ENCODE assay signal across 12 cellular contexts in the genomic region with DNA sequence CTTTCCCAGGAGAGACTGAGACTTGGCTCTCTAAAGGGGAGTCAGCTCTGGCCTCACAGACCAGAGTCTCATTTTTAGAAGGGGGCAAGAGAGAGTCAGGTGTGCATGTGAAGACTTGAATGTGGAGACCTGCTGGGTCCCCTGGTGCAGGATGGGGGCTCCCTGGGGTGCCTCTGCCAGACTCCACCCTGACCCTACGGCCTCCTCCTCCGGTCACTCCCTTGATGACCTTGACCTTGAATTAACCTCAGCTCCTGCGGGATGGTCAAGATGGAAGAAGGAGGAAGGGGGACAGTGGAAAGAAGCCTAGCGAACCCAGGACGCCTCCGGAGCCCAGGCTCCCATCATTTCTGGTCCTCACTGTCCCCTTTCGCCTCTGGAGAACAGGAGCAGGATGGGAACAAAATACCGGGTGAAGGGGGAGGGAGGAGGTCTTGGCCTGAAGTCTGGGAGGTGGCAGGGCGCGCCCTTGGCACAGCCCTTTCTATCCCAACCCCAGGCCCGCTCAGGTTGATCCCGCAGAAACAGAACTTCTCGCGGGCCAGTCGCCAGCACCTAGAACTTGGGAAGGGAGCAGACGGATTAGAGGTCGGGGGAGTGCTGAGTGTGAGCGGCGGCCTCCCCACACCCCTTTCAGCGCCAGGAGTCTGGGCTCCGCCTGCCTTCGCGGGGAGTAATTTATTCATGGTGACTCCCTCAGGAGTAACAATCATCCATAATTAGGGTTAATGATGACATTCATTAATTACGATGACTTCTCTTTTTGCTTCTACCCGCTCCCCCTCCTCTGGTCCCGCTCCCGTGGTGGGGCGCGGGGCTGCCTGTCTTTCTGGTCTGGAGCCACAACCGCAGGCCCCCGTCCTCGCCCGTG. TPM values are rescaled to one million over a fixed set of nuclear protein-coding genes. Genes with fewer than 3 reads are reported as not detected.
DNase-seq lines count a peak whose midpoint lies in the region; ATAC-seq and TF ChIP-seq lines count a peak whose summit lies in the region.
"Had no signal": no experiment of that assay in that cellular context is flagged by ENCODE, and none has a peak within 500 bp of the region (broad histone marks: within the 10 kb centered on the region; RNA-seq: fewer than 3 reads in every experiment).

No MANE protein-coding gene starts in this region.

- no peak overlapping the region for H3K27ac ChIP-seq in CD4-positive, alpha-beta memory T cell (ENCODE audit: low read depth, low read length)
- no peak overlapping the region for H3K27ac ChIP-seq in HEK293 (ENCODE audit: extremely low read depth, low read depth, low read length)
- H3K27ac ChIP-seq in endodermal cell (ENCODE audit: low read depth, low read length) = no peak overlapping the region
- H3K27ac ChIP-seq: brain microvascular endothelial cell, epithelial cell of prostate had no signal

- TF ChIP-seq CTCF in HEK293 (tag by site-specific recombination; IDR thresholded peaks at IDR 0.05) (no peak), endodermal cell (conservative IDR thresholded peaks at IDR 0.05) (no peak)

- peaks cover 6 to 17% (median 7%) of the 10 kb centered on the region in 4 donors for H3K4me1 Mint-ChIP-seq in CD4-positive, alpha-beta memory T cell
- peaks cover 1% of the 10 kb centered on the region for H3K4me1 Mint-ChIP-seq in endodermal cell

- no peaks in the 10 kb centered on the region for H3K9me3 ChIP-seq in CD4-positive, alpha-beta memory T cell (ENCODE audit: control insufficient read depth in 1 of 2, low read length in 2 of 2)
- H3K9me3 ChIP-seq in HEK293 (ENCODE audit: control insufficient read depth, insufficient read depth, low read depth, low read length) = no peaks in the 10 kb centered on the region
- H3K9me3 ChIP-seq in endodermal cell (ENCODE audit: control insufficient read depth, low read length) = no peaks in the 10 kb centered on the region
- no peaks in the 10 kb centered on the region for H3K9me3 ChIP-seq in neuron (ENCODE audit: low read length)

- CTCF ChIA-PET in CD4-positive, alpha-beta memory T cell (lab: Charles Lee; ENCODE audit: partially characterized antibody) = interaction anchor here (1.3 to 2.1 kb wide), 2 partner anchors 14 to 18 kb away, joined by 4 to 6 read pairs; no protein-coding TSS in a partner anchor
- CTCF ChIA-PET in HEK293 (lab: Yijun Ruan, JAX) = interaction anchor here (1.0 to 3.2 kb wide), 7 partner anchors 8 to 21 kb away, joined by 3 to 32 read pairs (median 8); no protein-coding TSS in a partner anchor

- no peak overlapping the region for H3K4me3 ChIP-seq in CD4-positive, alpha-beta memory T cell (ENCODE audit: low read length in 2 of 2)
- H3K4me3 ChIP-seq in HEK293 (ENCODE audit: low read depth, low read length) (no peak overlapping the region), endodermal cell (ENCODE audit: low read length) (no peak overlapping the region), neuron (ENCODE audit: low read length) (no peak overlapping the region)

- DNase-seq in CD4-positive, alpha-beta memory T cell = no peak
- peak; percentile 76 for DNase-seq in endodermal cell
- no peak for DNase-seq in GOT3 (lab: John Stamatoyannopoulos, UW)
- no peak for DNase-seq in stimulated activated CD4-positive, alpha-beta T cell treated with anti-CD3 and anti-CD28 coated beads, Interleukin-1b, Interleukin-23, amount 100 ng/mL, for 48 hours
- DNase-seq: brain microvascular endothelial cell, NCI-H510A treated with DMSO at 0.1 percent for 48 hours, SHP77 had no signal

- H3K9me3 Mint-ChIP-seq in CD4-positive, alpha-beta memory T cell = peaks cover 0 to 2% (median 0%) of the 10 kb centered on the region in 8 donors
- no peaks in the 10 kb centered on the region for H3K9me3 Mint-ChIP-seq in endodermal cell

- intact Hi-C loops in CD4-positive, alpha-beta memory T cell (cut with micrococcal nuclease) = no loop called here

- WGBS in endodermal cell (ENCODE audit: insufficient coverage in 1 of 2, insufficient read length in 1 of 2), 2 experiments = 27 to 56% methylated on average over 11 to 33 of the region's 33 CpGs

- H3K27me3 Mint-ChIP-seq in CD4-positive, alpha-beta memory T cell = peaks cover 19 to 30% of the 10 kb centered on the region in 2 donors
- H3K27me3 Mint-ChIP-seq in endodermal cell (ENCODE audit: insufficient read depth) = peaks cover 76% of the 10 kb centered on the region

- H3K4me1 ChIP-seq in CD4-positive, alpha-beta memory T cell (ENCODE audit: insufficient read depth, low read length) = peaks cover 16% of the 10 kb centered on the region
- H3K4me1 ChIP-seq in HEK293 (ENCODE audit: control insufficient read depth, insufficient read depth, low read length) (peaks cover 3% of the 10 kb centered on the region; the same call in 1 of the 2 replicates), endodermal cell (ENCODE audit: control insufficient read depth, insufficient read depth, low read length) (no peaks in the 10 kb centered on the region), neuron (ENCODE audit: insufficient read depth, low read length) (peaks cover 7% of the 10 kb centered on the region)

- H3K36me3 ChIP-seq in CD4-positive, alpha-beta memory T cell (ENCODE audit: insufficient read depth, low read length) = no peaks in the 10 kb centered on the region
- no peaks in the 10 kb centered on the region for H3K36me3 ChIP-seq in HEK293 (ENCODE audit: control insufficient read depth in 2 of 2, insufficient read depth in 1 of 2, low read length in 2 of 2)
- no peaks in the 10 kb centered on the region for H3K36me3 ChIP-seq in endodermal cell (ENCODE audit: control insufficient read depth, insufficient read depth, low read length)
- no peaks in the 10 kb centered on the region for H3K36me3 ChIP-seq in neuron (ENCODE audit: insufficient read depth, low read length)
- H3K36me3 ChIP-seq: brain microvascular endothelial cell had no signal

- H3K36me3 Mint-ChIP-seq in CD4-positive, alpha-beta memory T cell = no peaks in the 10 kb centered on the region
- no peaks in the 10 kb centered on the region for H3K36me3 Mint-ChIP-seq in endodermal cell (ENCODE audit: low read depth)

- H3K27me3 ChIP-seq in CD4-positive, alpha-beta memory T cell (ENCODE audit: insufficient read depth, low read length) = peaks cover 19% of the 10 kb centered on the region
- H3K27me3 ChIP-seq in endodermal cell (ENCODE audit: control insufficient read depth, insufficient read depth, low read length, poor library complexity, severe bottlenecking) = peaks cover 72% of the 10 kb centered on the region
- peaks cover 52% of the 10 kb centered on the region for H3K27me3 ChIP-seq in neuron (ENCODE audit: insufficient read depth, low read length)

- ATAC-seq in HG02870 (IDR thresholded peaks at IDR 0.05; ENCODE audit: unreplicated experiment) = no peak

- H3K4me3 Mint-ChIP-seq in CD4-positive, alpha-beta memory T cell = peak overlapping the region in 7 of 8 donors; percentile 17 to 77 (median 66)
- peak overlapping the region; percentile 51 for H3K4me3 Mint-ChIP-seq in endodermal cell

- POLR2A ChIA-PET in CD4-positive, alpha-beta memory T cell (lab: Charles Lee; ENCODE audit: partially characterized antibody) = no interaction called here
- POLR2A ChIA-PET in HEK293 (lab: Yijun Ruan, JAX) = no interaction called here

- peak overlapping the region; percentile 76 for H2AFZ ChIP-seq in neuron (ENCODE audit: low read depth, low read length)

- H3K9ac ChIP-seq in endodermal cell (ENCODE audit: extremely low read depth, low read length, poor library complexity, severe bottlenecking) = no peak overlapping the region

- peak overlapping the region in 1 of 7 donors; percentile 7 for H3K27ac Mint-ChIP-seq in CD4-positive, alpha-beta memory T cell
- H3K27ac Mint-ChIP-seq in endodermal cell = no peak overlapping the region

TF ChIP-seq in HEK293, 187 proteins besides CTCF, POLR2A, EP300 and RAD21 (continues in another document):
- TF ChIP-seq ZNF341 (tag by site-specific recombination; IDR thresholded peaks at IDR 0.05; ENCODE audit: low read depth) (0 out of 2 replicates have a peak, but pooled peaks have one; percentile 19), IKZF3 (tag by site-specific recombination; IDR thresholded peaks at IDR 0.05) (peak; percentile 54; the same call in 1 of the 2 replicates), ZNF311 (tag by site-specific recombination; IDR thresholded peaks at IDR 0.05; ENCODE audit: borderline replicate concordance) (no peak), ZNF19 (tag by site-specific recombination; IDR thresholded peaks at IDR 0.05; ENCODE audit: low read depth) (no peak), SP3 (tag by site-specific recombination; IDR thresholded peaks at IDR 0.05) (no peak), ZEB2 (tag by site-specific recombination; IDR thresholded peaks at IDR 0.05) (no peak), ZBTB20 (tag by site-specific recombination; IDR thresholded peaks at IDR 0.05) (no peak), WT1 (tag by site-specific recombination; IDR thresholded peaks at IDR 0.05) (peak; percentile 56; the same call in 1 of the 2 replicates), ZBTB17 (tag by site-specific recombination; IDR thresholded peaks at IDR 0.05) (no peak), SCRT1 (tag by site-specific recombination; IDR thresholded peaks at IDR 0.05; ENCODE audit: borderline replicate concordance) (no peak), ZNF239 (tag by site-specific recombination; IDR thresholded peaks at IDR 0.05) (no peak), PRDM1 (tag by site-specific recombination; IDR thresholded peaks at IDR 0.05) (no peak), ZNF2 (tag by site-specific recombination; IDR thresholded peaks at IDR 0.05) (no peak)
- TF ChIP-seq, protein P1, sequence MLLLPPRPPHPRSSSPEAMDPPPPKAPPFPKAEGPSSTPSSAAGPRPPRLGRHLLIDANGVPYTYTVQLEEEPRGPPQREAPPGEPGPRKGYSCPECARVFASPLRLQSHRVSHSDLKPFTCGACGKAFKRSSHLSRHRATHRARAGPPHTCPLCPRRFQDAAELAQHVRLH (tag by site-specific recombination; IDR thresholded peaks at IDR 0.05) = no peak

RNA-seq across cellular contexts. Expression of gene STAC2, which starts 1.6 kb away (rescaled TPM):
- not detected for total RNA-seq in CD4-positive, alpha-beta memory T cell
- polyA plus RNA-seq in CD4-positive, alpha-beta memory T cell = not detected
- total RNA-seq in endodermal cell = under 1 TPM; 0.35 to 0.46 TPM
- polyA plus RNA-seq in endodermal cell (2013, experiment 1 of 2) = 1.3 TPM
- polyA plus RNA-seq in endodermal cell (2013, experiment 2 of 2) = 1.2 TPM
- polyA plus RNA-seq: keratinocyte had no signal

RNA-seq across cellular contexts. Expression of gene RPL19, which starts 24.1 kb away (rescaled TPM):
- 1,000 to 10,000 TPM; 3,210 to 3,299 TPM for total RNA-seq in CD4-positive, alpha-beta memory T cell
- polyA plus RNA-seq in CD4-positive, alpha-beta memory T cell = 1,000 to 10,000 TPM; 2,224 to 3,294 TPM
- total RNA-seq in endodermal cell = 1,000 to 10,000 TPM; 1,782 to 1,829 TPM
- polyA plus RNA-seq in endodermal cell (2013, experiment 1 of 2) = 2,533 TPM
- polyA plus RNA-seq in endodermal cell (2013, experiment 2 of 2) = 2,401 TPM

RNA-seq across cellular contexts. Expression of gene CACNB1, which starts 26.7 kb away (rescaled TPM):
- total RNA-seq in CD4-positive, alpha-beta memory T cell = 10 to 100 TPM; 22.2 to 25.7 TPM
- polyA plus RNA-seq in CD4-positive, alpha-beta memory T cell = 1 to 10 TPM in 1 of 2 donors, under 1 TPM in 1; 0.20 to 2.0 TPM
- 10 to 100 TPM; 12.2 to 13.2 TPM for total RNA-seq in endodermal cell
- 15.9 TPM for polyA plus RNA-seq in endodermal cell (2013, experiment 1 of 2)
- 12.4 TPM for polyA plus RNA-seq in endodermal cell (2013, experiment 2 of 2)

RNA-seq across cellular contexts. Expression of gene ARL5C, which starts 58.2 kb away (rescaled TPM):
- not detected for total RNA-seq in CD4-positive, alpha-beta memory T cell
- polyA plus RNA-seq in CD4-positive, alpha-beta memory T cell = not detected
- total RNA-seq in endodermal cell = not detected
- polyA plus RNA-seq in endodermal cell (2013, experiment 1 of 2) = not detected
- not detected for polyA plus RNA-seq in endodermal cell (2013, experiment 2 of 2)
- polyA plus RNA-seq: keratinocyte had no signal
